ENCODE assay signal across 9 cellular contexts in the genomic region with DNA sequence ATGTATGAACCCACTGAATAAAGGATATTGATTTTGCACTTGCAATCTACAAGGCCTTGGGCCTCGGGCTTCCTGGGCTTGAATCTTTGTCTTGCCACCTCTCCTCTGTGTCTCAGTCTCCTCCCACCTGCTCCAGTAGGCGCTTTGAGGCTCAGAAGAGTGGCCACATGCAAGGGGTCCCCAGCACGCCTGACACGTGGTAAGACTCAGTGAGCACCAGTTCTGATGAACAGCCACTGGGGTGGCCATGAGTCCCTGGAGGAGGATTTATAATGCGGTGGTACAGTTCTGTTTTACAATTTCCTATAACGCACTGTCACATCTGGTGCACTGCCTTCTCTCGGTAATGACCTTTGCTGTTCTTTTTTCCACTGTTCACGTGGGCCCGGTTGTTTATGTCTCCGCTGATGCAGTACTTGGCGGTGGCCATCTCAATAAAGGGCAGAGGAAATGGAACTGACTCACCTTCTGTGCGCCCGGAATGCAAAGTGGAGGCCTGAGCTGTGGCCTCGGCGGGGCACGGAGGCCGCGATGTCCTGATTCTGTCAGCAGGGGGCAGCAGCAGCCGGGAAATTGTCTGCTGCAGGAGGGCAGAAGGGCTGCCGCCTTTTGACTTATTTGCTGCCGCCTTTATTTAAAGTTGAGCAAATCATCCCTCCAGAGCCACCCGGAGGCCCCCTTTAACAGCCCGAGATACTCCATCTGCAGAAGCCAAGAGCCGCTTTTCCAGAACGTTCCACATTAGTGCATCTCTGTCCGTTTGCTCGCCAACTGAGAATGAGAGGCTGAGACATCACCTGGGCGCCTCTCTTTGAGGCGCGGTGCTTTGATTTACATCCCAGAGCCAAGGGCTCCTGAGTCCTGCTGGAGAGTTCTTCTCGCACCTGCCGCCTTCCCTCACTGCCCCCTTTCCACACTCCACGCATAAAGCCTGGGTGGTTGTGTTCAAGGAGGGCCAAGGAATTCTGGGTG. TPM values are rescaled to one million over a fixed set of nuclear protein-coding genes. Genes with fewer than 3 reads are reported as not detected.
A peak's percentile ranks its signal among the peaks of the same experiment; 100 is the strongest.
DNase-seq lines count a peak whose midpoint lies in the region; ATAC-seq and TF ChIP-seq lines count a peak whose summit lies in the region.
"Had no signal": no experiment of that assay in that cellular context is flagged by ENCODE, and none has a peak within 500 bp of the region (broad histone marks: within the 10 kb centered on the region; RNA-seq: fewer than 3 reads in every experiment).

No MANE protein-coding gene starts in this region.

- H3K27ac Mint-ChIP-seq in chondrocyte (ENCODE audit: unreplicated experiment): no peak overlapping the region

- H3K4me3 ChIP-seq in HFF-Myc (replicated peaks; ENCODE audit: low read depth, low read length): no peak overlapping the region

- peak; percentile 98 for ATAC-seq in left lobe of liver
- ATAC-seq in HG03135 (IDR thresholded peaks at IDR 0.05; ENCODE audit: unreplicated experiment): no peak

- H3K4me3 Mint-ChIP-seq in chondrocyte (ENCODE audit: unreplicated experiment): no peak overlapping the region

- DNase-seq in ELF-1 (ENCODE audit: low read depth, low spot score) (peak; percentile 97), HFF-Myc (ENCODE audit: extremely low read depth, low read depth) (peak; percentile 59), NCI-H2196 treated with DMSO at 0.1 percent for 48 hours (lab: John Stamatoyannopoulos, UW; ENCODE audit: unreplicated experiment) (peak; percentile 51), chondrocyte (ENCODE audit: low spot score) (no peak), left lobe of liver (ENCODE audit: low spot score) (peak; percentile 74)
- DNase-seq in activated CD4-positive, alpha-beta T cell treated with anti-CD3 and anti-CD28 coated beads for 4 hours: peak; percentile 82 to 90
- peak; percentile 90 for DNase-seq in stimulated activated CD4-positive, alpha-beta T cell treated with anti-CD3 and anti-CD28 coated beads, Interleukin-2, amount 100 ng/mL, for 24 hours

- H3K9me3 Mint-ChIP-seq in chondrocyte (ENCODE audit: low read depth): peaks cover 3% of the 10 kb centered on the region

- peaks cover 36% of the 10 kb centered on the region for H3K27me3 Mint-ChIP-seq in chondrocyte (ENCODE audit: low read depth)

- peaks cover 4% of the 10 kb centered on the region for H3K4me1 Mint-ChIP-seq in chondrocyte (ENCODE audit: low read depth)

- TF ChIP-seq CTCF in HFF-Myc (IDR thresholded peaks at IDR 0.05; ENCODE audit: low read depth, low read length, missing control alignments): peak; percentile 86
- TF ChIP-seq CTCF in chondrocyte (IDR thresholded peaks at IDR 0.05): peak; percentile 97

- H3K36me3 Mint-ChIP-seq in chondrocyte (ENCODE audit: low read depth): peaks cover 1% of the 10 kb centered on the region

RNA-seq across cellular contexts. Expression of gene IFT27, which starts 6.0 kb away (rescaled TPM):
- 23.0 to 31.4 TPM (median 24.4 TPM) in 3 replicates for total RNA-seq in chondrocyte
- 14.9 TPM for total RNA-seq in left lobe of liver

RNA-seq across cellular contexts. Expression of gene PVALB, which starts 34.9 kb away (rescaled TPM):
- total RNA-seq in chondrocyte (not detected in 3 replicates), left lobe of liver (0.81 TPM)
- total RNA-seq: subcutaneous adipose tissue had no signal
